Comparison of ENCODE assay signal across 1 cellular context in genomic region chr6:122653094-122653493, GRCh38.
TF ChIP-seq lines count a peak whose summit lies in the region.

No MANE protein-coding gene starts in this region.

TF ChIP-seq in GM23338, 12 proteins besides CTCF, POLR2A, EP300 and RAD21 (continued from another document):
- TF ChIP-seq CREB1 (CRISPR knock-in tag; IDR thresholded peaks at IDR 0.05; ENCODE audit: low read depth) (no peak), STAT1 (IDR thresholded peaks at IDR 0.05; ENCODE audit: unreplicated experiment) (no peak), EZH2 (IDR thresholded peaks at IDR 0.05; ENCODE audit: low read depth, unreplicated experiment) (no peak)
